8 cellular contexts compared by ENCODE assay signal in the genomic region with DNA sequence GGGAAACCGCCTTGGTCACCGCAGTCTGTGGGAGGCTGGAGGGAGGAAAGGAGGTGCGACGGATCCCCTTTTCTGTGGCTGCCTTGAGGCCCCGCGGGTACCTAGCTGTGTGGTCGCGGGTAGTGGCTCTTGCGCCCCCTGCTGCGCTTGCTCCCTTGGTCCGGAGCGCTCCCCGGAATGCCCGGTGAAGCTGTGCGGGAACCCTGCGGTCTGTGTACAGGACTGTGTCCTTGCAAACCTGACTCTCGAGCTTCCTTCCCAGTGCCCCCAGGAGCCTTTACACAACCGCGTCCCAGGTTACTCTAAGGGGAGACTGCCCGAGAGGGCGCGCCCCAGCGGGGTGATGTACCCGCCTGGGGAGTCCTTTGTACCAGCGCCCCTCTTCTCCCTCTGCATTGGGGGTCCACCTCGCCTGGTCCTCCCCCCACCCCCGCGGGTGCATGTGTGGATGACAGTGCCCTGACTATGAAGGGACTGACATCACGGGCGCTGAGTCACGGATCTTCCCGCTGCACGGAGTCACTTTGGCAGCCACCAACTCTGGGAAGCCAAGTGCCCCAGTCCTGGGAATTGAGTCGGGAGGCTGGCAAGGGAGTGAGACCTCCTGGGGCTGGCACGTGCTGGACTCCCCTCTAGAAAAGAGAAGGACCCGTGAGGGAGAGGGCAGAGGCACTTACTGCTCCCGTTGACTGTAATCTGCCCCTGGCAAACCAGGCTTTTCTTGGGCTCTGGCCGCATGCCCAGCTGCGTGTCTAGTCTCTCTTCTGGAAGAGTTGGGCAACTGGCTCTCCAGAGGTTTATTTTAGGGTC. TPM values are rescaled to one million over a fixed set of nuclear protein-coding genes. Genes with fewer than 3 reads are reported as not detected.
DNase-seq lines count a peak whose midpoint lies in the region; TF ChIP-seq lines count a peak whose summit lies in the region.

No MANE protein-coding gene starts in this region.

- H3K36me3 ChIP-seq in BE2C = no peaks in the 10 kb centered on the region
- H3K36me3 ChIP-seq in esophagus (ENCODE audit: control insufficient read depth in 2 of 2, insufficient read depth in 2 of 2, low read length in 1 of 2) = no peaks in the 10 kb centered on the region
- H3K36me3 ChIP-seq in muscle layer of duodenum (ENCODE audit: control insufficient read depth in 1 of 2, insufficient read depth in 2 of 2, low read length in 2 of 2) = peaks cover 0 to 5% of the 10 kb centered on the region in 2 donors
- H3K36me3 ChIP-seq in stomach = no peaks in the 10 kb centered on the region

- H3K4me3 ChIP-seq in BE2C (ENCODE audit: low read depth, low read length) = peak overlapping the region; percentile 56
- H3K4me3 ChIP-seq in esophagus (ENCODE audit: low read depth in 1 of 2, low read length in 2 of 2) = peak overlapping the region; percentile 65 to 81
- H3K4me3 ChIP-seq in muscle layer of duodenum (ENCODE audit: low read depth in 1 of 2, low read length in 2 of 2) = peak overlapping the region; percentile 79 to 83
- peak overlapping the region; percentile 65 to 79 (median 74) for H3K4me3 ChIP-seq in stomach

- intact Hi-C loops in stomach (cut with DNase I; ENCODE audit: low total_unique reads) = loop anchor here (10.0 kb wide), 1 partner anchor 59 kb away; no protein-coding TSS in a partner anchor

- peak; percentile 56 for TF ChIP-seq CTCF in BE2C (IDR thresholded peaks at IDR 0.05; ENCODE audit: low read depth, low read length)
- peak in 5 of 7 experiments; percentile 12 to 35 (median 16) for TF ChIP-seq CTCF in stomach (IDR thresholded peaks at IDR 0.05)

- H3K27me3 ChIP-seq in BE2C = peaks cover 29% of the 10 kb centered on the region
- H3K27me3 ChIP-seq in esophagus (ENCODE audit: control insufficient read depth in 1 of 2, insufficient read depth in 2 of 2, low read length in 2 of 2) = no peaks in the 10 kb centered on the region
- no peaks in the 10 kb centered on the region for H3K27me3 ChIP-seq in muscle layer of duodenum (ENCODE audit: low read depth, low read length)
- no peaks in the 10 kb centered on the region for H3K27me3 ChIP-seq in stomach

- H3K27ac ChIP-seq in esophagus (ENCODE audit: low read depth in 2 of 2, low read length in 1 of 2) = peak overlapping the region; percentile 91 to 96
- H3K27ac ChIP-seq in muscle layer of duodenum (ENCODE audit: low read length) = peak overlapping the region; percentile 98
- peak overlapping the region; percentile 88 to 99 (median 98) for H3K27ac ChIP-seq in stomach

- WGBS in esophagus, 2 donors = 2 to 4% methylated on average over 36 to 39 of the region's 39 CpGs
- WGBS in stomach, 5 donors = 1 to 3% (median 3%) methylated on average over 21 to 39 of the region's 39 CpGs

- peak; percentile 22 for TF ChIP-seq POLR2A in GM19193 (IDR thresholded peaks at IDR 0.05; ENCODE audit: extremely low read depth, insufficient read depth, insufficient read length)
- TF ChIP-seq POLR2A in stomach (IDR thresholded peaks at IDR 0.05) = no peak

- TF ChIP-seq EP300 in stomach (IDR thresholded peaks at IDR 0.05) = peak; percentile 12

- no peaks in the 10 kb centered on the region for H3K9me3 ChIP-seq in BE2C
- no peaks in the 10 kb centered on the region for H3K9me3 ChIP-seq in esophagus (ENCODE audit: control insufficient read depth in 2 of 2, insufficient read depth in 1 of 2, low read depth in 1 of 2, low read length in 1 of 2)
- H3K9me3 ChIP-seq in muscle layer of duodenum (ENCODE audit: control insufficient read depth in 1 of 2, low read length in 2 of 2) = no peaks in the 10 kb centered on the region
- no peaks in the 10 kb centered on the region for H3K9me3 ChIP-seq in stomach

- no peaks in the 10 kb centered on the region; the same call in 1 of the 2 replicates for H3K4me1 ChIP-seq in BE2C
- peaks cover 6 to 10% of the 10 kb centered on the region in 2 donors for H3K4me1 ChIP-seq in esophagus (ENCODE audit: control insufficient read depth in 2 of 2, insufficient read depth in 2 of 2, low read length in 1 of 2)
- peaks cover 32 to 35% of the 10 kb centered on the region in 2 donors for H3K4me1 ChIP-seq in muscle layer of duodenum (ENCODE audit: control insufficient read depth in 1 of 2, insufficient read depth in 2 of 2, low read length in 2 of 2)
- H3K4me1 ChIP-seq in stomach = peaks cover 37 to 88% (median 61%) of the 10 kb centered on the region in 4 donors

- DNase-seq in BE2C = peak; percentile 62
- DNase-seq in NCI-H1694 (lab: John Stamatoyannopoulos, UW) = peak; percentile 22
- DNase-seq in activated CD8-positive, alpha-beta memory T cell treated with anti-CD3 and anti-CD28 coated beads for 4 hours (ENCODE audit: low read depth in 2 of 2) = peak; percentile 46 to 57
- DNase-seq in stomach = peak; percentile 77
- no peak for DNase-seq in NCI-H187 treated with DMSO at 0.1 percent for 48 hours (lab: John Stamatoyannopoulos, UW)

RNA-seq across cellular contexts. Expression of gene IL6R, which starts 0.8 kb away (rescaled TPM):
- 0.28 TPM for polyA plus RNA-seq in BE2C (2012; ENCODE audit: insufficient read depth, insufficient read length, low read depth)
- 1 to 10 TPM; 2.7 to 3.4 TPM for polyA plus RNA-seq in esophagus
- 10 to 100 TPM; 12.7 to 73.9 (median 37.4) TPM for total RNA-seq in stomach
- polyA plus RNA-seq in stomach = 1 to 10 TPM; 1.9 to 4.1 (median 4.0) TPM
